In the genomic region with DNA sequence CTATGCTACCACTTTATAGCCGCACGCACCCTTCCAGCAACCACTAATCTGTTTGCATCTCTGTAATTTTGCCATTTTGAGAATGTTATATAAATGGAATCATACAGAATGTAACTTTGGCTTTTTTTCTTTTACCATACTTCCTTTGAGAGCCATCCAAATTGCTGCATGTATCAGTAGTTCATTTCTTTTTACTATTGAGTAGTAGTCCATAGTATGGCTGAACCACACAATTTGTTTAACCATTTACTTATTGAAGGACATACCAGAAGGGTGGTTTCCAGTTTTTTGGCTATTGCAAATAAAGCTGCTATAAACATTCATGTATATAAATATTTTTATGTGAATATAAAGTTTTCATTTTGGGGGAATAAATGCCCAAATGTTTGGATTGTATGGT, we compare ENCODE assay signal across 16 cellular contexts.
"Had no signal": no experiment of that assay in that cellular context is flagged by ENCODE, and none has a peak within 500 bp of the region (broad histone marks: within the 10 kb centered on the region; RNA-seq: fewer than 3 reads in every experiment).

No MANE protein-coding gene starts in this region.

- H3K27ac ChIP-seq: dorsolateral prefrontal cortex, right atrium auricular region had no signal

- H3K27ac Mint-ChIP-seq: activated CD4-positive, alpha-beta T cell treated with anti-CD3 and anti-CD28 coated beads, Interleukin-2, amount 10 ng/mL, durations not matched to agents 24 days and 14 days; stimulated activated effector memory CD8-positive, alpha-beta T cell treated with anti-CD3 and anti-CD28 coated beads, Interleukin-12 subunit alpha, Interleukin-12 subunit beta, amount 100 ng/mL, for 72 hours; T-helper 1 cell treated with Interleukin-12 subunit alpha and Interleukin-12 subunit beta and Interleukin-4 antibody, amounts not matched to agents 30 μg/mL and 1 μg/mL, for 36 hours; type B pancreatic cell; WTC11 had no signal

- H3K9me3 Mint-ChIP-seq: activated CD4-positive, alpha-beta T cell treated with anti-CD3 and anti-CD28 coated beads, Interleukin-2, amount 10 ng/mL, durations not matched to agents 24 days and 14 days; activated naive CD8-positive, alpha-beta T cell treated with anti-CD3 and anti-CD28 coated beads, Interleukin-2, amount 10 ng/mL, durations not matched to agents 7 days and 5 days; naive thymus-derived CD8-positive, alpha-beta T cell; stimulated activated effector memory CD8-positive, alpha-beta T cell treated with anti-CD3 and anti-CD28 coated beads, Interleukin-12 subunit alpha, Interleukin-12 subunit beta, amount 100 ng/mL, for 72 hours; T-helper 1 cell treated with Interleukin-12 subunit alpha and Interleukin-12 subunit beta and Interleukin-4 antibody, amounts not matched to agents 30 μg/mL and 1 μg/mL, for 36 hours; type B pancreatic cell; WTC11 had no signal

- H3K27me3 ChIP-seq: dorsolateral prefrontal cortex, right atrium auricular region had no signal

- H3K9me3 ChIP-seq: right atrium auricular region had no signal

- H3K36me3 ChIP-seq: right atrium auricular region had no signal

- H3K4me3 Mint-ChIP-seq: stimulated activated effector memory CD8-positive, alpha-beta T cell treated with anti-CD3 and anti-CD28 coated beads, Interleukin-12 subunit alpha, Interleukin-12 subunit beta, amount 100 ng/mL, for 72 hours; T-helper 1 cell treated with Interleukin-12 subunit alpha and Interleukin-12 subunit beta and Interleukin-4 antibody, amounts not matched to agents 30 μg/mL and 1 μg/mL, for 36 hours; type B pancreatic cell; WTC11 had no signal

- H3K27me3 Mint-ChIP-seq: activated CD4-positive, alpha-beta T cell treated with anti-CD3 and anti-CD28 coated beads, Interleukin-2, amount 10 ng/mL, durations not matched to agents 24 days and 14 days; activated naive CD8-positive, alpha-beta T cell treated with anti-CD3 and anti-CD28 coated beads, Interleukin-2, amount 10 ng/mL, durations not matched to agents 7 days and 5 days; naive thymus-derived CD8-positive, alpha-beta T cell; type B pancreatic cell had no signal

- DNase-seq: activated CD4-positive, alpha-beta T cell treated with anti-CD3 and anti-CD28 coated beads, Interleukin-2, amount 10 ng/mL, durations not matched to agents 24 days and 14 days; activated effector memory CD4-positive, alpha-beta T cell treated with anti-CD3 and anti-CD28 coated beads, Interleukin-2, amount 50 U/mL, for 16 hours; activated naive CD8-positive, alpha-beta T cell treated with anti-CD3 and anti-CD28 coated beads, Interleukin-2, amount 10 ng/mL, durations not matched to agents 7 days and 5 days; activated T-cell treated with anti-CD3 and anti-CD28 coated beads for 4 hours; aorta; dorsolateral prefrontal cortex; glutamatergic neuron; nucleus accumbens; small intestine had no signal

- ATAC-seq: esophagus mucosa; stimulated activated effector memory CD8-positive, alpha-beta T cell treated with anti-CD3 and anti-CD28 coated beads, Interleukin-12 subunit alpha, Interleukin-12 subunit beta, amount 100 ng/mL, for 72 hours; WTC11 had no signal

- H3K4me3 ChIP-seq: dorsolateral prefrontal cortex, right atrium auricular region had no signal

- H3K36me3 Mint-ChIP-seq: WTC11 had no signal
